ENCODE assay signal across 22 cellular contexts in the genomic region with DNA sequence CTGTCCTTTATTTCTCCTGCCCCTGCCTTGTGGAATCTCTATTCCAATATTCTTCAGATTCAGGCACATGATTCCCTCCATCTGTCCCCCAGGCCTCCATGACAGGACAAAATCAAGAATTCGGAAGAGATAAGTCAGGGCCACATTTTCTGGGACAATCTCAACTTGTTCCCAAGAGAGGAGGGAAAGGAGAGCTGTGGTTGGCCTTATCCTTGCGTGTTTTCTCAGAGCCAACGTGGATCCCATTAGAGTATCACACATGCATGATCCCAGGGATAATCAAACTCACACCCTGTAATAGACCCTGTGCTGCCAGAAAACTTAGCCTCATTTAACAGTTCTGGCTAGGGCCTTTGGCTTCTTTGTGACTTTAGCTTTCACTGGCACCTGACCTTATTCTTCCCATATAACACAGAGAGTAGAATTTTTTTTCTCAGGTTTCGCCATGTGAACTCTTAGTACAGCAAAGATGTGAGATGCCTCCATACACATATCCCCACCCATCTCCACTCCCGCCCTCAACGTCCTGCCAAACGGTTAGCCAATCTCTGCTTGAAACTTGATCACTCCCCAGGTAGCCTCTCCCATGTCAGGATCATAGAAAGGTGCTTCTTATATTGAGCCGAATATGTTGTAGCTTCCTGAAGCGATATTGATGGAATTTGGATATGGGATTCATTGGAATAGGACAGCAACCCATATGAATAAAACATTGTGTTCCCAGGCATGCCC. TPM values are rescaled to one million over a fixed set of nuclear protein-coding genes. Genes with fewer than 3 reads are reported as not detected.
DNase-seq lines count a peak whose midpoint lies in the region; ATAC-seq lines count a peak whose summit lies in the region.
"Had no signal": no experiment of that assay in that cellular context is flagged by ENCODE, and none has a peak within 500 bp of the region (broad histone marks: within the 10 kb centered on the region; RNA-seq: fewer than 3 reads in every experiment).

No MANE protein-coding gene starts in this region.

- peaks cover 64% of the 10 kb centered on the region for H3K27me3 ChIP-seq in SJSA1 (replicated peaks)

- H3K4me1 Mint-ChIP-seq in activated naive CD4-positive, alpha-beta T cell treated with anti-CD3 and anti-CD28 coated beads, Interleukin-2, amount 50 U/mL, for 24 hours, result peaks cover 67% of the 10 kb centered on the region
- peaks cover 45 to 52% of the 10 kb centered on the region in 2 donors for H3K4me1 Mint-ChIP-seq in immature natural killer cell

- H3K36me3 ChIP-seq in SJSA1, result no peaks in the 10 kb centered on the region
- H3K36me3 ChIP-seq: HAP-1 had no signal

- H3K27ac Mint-ChIP-seq in activated naive CD4-positive, alpha-beta T cell treated with anti-CD3 and anti-CD28 coated beads, Interleukin-2, amount 50 U/mL, for 24 hours, result peak overlapping the region; percentile 36
- H3K27ac Mint-ChIP-seq in immature natural killer cell, result peak overlapping the region in 3 of 6 donors; percentile 50 to 76 (median 68)
- H3K27ac Mint-ChIP-seq: GM23338 had no signal

- intact Hi-C loops in left ventricle myocardium superior (cut with micrococcal nuclease), result no loop called here

- H3K4me3 ChIP-seq in SJSA1 (no peak overlapping the region), skin epidermis (no peak overlapping the region)
- H3K4me3 ChIP-seq: GM23338, HAP-1 had no signal

- no peaks in the 10 kb centered on the region for H3K9me3 Mint-ChIP-seq in activated naive CD4-positive, alpha-beta T cell treated with anti-CD3 and anti-CD28 coated beads, Interleukin-2, amount 50 U/mL, for 24 hours
- no peaks in the 10 kb centered on the region for H3K9me3 Mint-ChIP-seq in immature natural killer cell
- H3K9me3 Mint-ChIP-seq: GM23338 had no signal

- no peaks in the 10 kb centered on the region for H3K36me3 Mint-ChIP-seq in activated naive CD4-positive, alpha-beta T cell treated with anti-CD3 and anti-CD28 coated beads, Interleukin-2, amount 50 U/mL, for 24 hours
- no peaks in the 10 kb centered on the region for H3K36me3 Mint-ChIP-seq in immature natural killer cell

- no peak overlapping the region for H3K27ac ChIP-seq in SJSA1
- H3K27ac ChIP-seq in skin epidermis, result peak overlapping the region in 17 of 21 experiments; percentile 44 to 89 (median 75)

- no peak for ATAC-seq in left ventricle myocardium superior
- ATAC-seq: GM23338, Right ventricle myocardium inferior had no signal

- DNase-seq in activated naive CD4-positive, alpha-beta T cell treated with Interleukin-2 at 50 U/mL for 16 hours, result no peak
- DNase-seq in SJSA1 (ENCODE audit: low read depth in 1 of 2, low spot score in 2 of 2) (peak; percentile 81 to 94), immature natural killer cell (no peak), COLO829 (ENCODE audit: low spot score) (no peak), amniotic stem cell (lab: John Stamatoyannopoulos, UW) (no peak), left ventricle myocardium superior (no peak)
- DNase-seq: AML-193, C1 segment of cervical spinal cord, GDM1, IMR-90, NCI-H226, NCI-H524 treated with DMSO at 0.1 percent for 48 hours had no signal

- H3K4me1 ChIP-seq in SJSA1 (replicated peaks), result peaks cover 8% of the 10 kb centered on the region
- H3K4me1 ChIP-seq: HAP-1 had no signal

- H3K4me3 Mint-ChIP-seq in activated naive CD4-positive, alpha-beta T cell treated with anti-CD3 and anti-CD28 coated beads, Interleukin-2, amount 50 U/mL, for 24 hours, result no peak overlapping the region
- peak overlapping the region in 3 of 5 donors; percentile 55 to 69 (median 62) for H3K4me3 Mint-ChIP-seq in immature natural killer cell
- H3K4me3 Mint-ChIP-seq: GM23338 had no signal

- H3K27me3 Mint-ChIP-seq in activated naive CD4-positive, alpha-beta T cell treated with anti-CD3 and anti-CD28 coated beads, Interleukin-2, amount 50 U/mL, for 24 hours, result no peaks in the 10 kb centered on the region
- H3K27me3 Mint-ChIP-seq in immature natural killer cell (ENCODE audit: low read depth in 3 of 3), result peaks cover 11 to 16% (median 12%) of the 10 kb centered on the region in 3 donors

- H3K9me3 ChIP-seq in SJSA1 (replicated peaks), result peaks cover 11% of the 10 kb centered on the region
- H3K9me3 ChIP-seq: HAP-1 had no signal

RNA-seq across cellular contexts. Expression of a gene that starts 6.7 kb away (rescaled TPM):
- total RNA-seq in SJSA1 (2014; rRNA removed; shearing (Covaris generic)), result 1.00 TPM in 1 of 2 replicates, not detected in the other
- polyA plus RNA-seq in immature natural killer cell, result not detected
- 0.15 TPM for total RNA-seq in left ventricle myocardium superior
- total RNA-seq: A172, GM23338, IMR-90, M059J, OCI-LY7, Right ventricle myocardium inferior, SK-MEL-5 had no signal
- polyA plus RNA-seq: AG04450, GM23338, IMR-90 had no signal

RNA-seq across cellular contexts. Expression of a gene that starts 16.4 kb away (rescaled TPM):
- not detected in 2 replicates for total RNA-seq in SJSA1 (2014; rRNA removed; shearing (Covaris generic))
- not detected for polyA plus RNA-seq in immature natural killer cell
- not detected for total RNA-seq in left ventricle myocardium superior
- total RNA-seq: A172, GM23338, IMR-90, M059J, OCI-LY7, Right ventricle myocardium inferior, SK-MEL-5 had no signal
- polyA plus RNA-seq: AG04450, GM23338, IMR-90 had no signal

RNA-seq across cellular contexts. Expression of a gene that starts 34.9 kb away (rescaled TPM):
- not detected in 2 replicates for total RNA-seq in SJSA1 (2014; rRNA removed; shearing (Covaris generic))
- polyA plus RNA-seq in immature natural killer cell, result 1 to 10 TPM in 1 of 3 donors, under 1 TPM in 2; 0.51 to 1.3 (median 0.61) TPM
- total RNA-seq in left ventricle myocardium superior, result not detected
- total RNA-seq: A172, GM23338, IMR-90, M059J, OCI-LY7, Right ventricle myocardium inferior, SK-MEL-5 had no signal
- polyA plus RNA-seq: AG04450, GM23338, IMR-90 had no signal

Comparison
In these comparisons a context has a peak if more than half of its experiments do, and no peak if none do; other contexts are left out.
1. DNase-seq: peak in SJSA1 (2 of 2); none in activated naive CD4-positive, alpha-beta T cell treated with Interleukin-2 at 50 U/mL for 16 hours (single experiment), immature natural killer cell (0 of 3), COLO829 (single experiment), amniotic stem cell (single experiment) and left ventricle myocardium superior (single experiment).